Comparison of ENCODE assay signal across 8 cellular contexts in the genomic region with DNA sequence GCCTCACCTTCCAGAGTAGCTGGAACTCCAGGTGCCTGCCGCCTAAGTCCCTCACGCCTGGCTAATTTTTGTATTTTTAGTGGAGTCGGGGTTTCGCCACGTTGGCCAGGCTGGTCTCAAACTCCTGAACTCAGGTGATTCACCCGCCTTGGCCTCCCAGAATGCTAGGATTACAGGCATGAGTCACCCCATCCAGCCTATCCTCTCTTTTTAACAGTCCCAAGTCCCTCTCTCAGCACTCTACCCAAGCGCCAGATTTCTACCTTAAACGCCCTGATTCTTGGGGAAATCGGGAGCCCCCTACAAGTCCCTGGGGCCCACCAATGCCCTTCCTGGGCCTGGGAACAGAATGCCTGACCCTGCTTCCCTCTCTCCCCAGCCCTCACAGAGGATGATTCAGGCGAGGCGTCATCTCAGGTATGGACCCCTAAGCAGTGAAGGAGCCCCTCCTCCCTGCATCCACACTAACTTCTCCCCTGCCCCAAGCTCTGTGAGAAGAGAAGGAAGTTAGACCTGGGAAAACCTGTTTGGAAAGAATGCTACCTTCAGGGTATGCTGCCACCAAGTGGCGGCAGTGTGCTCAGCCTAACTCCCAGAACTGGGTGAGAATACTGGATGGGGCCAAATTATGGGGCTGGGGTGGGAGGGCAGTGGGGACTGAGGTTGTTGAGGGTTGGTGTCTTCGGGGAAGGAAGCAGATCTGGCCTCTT. TPM values are rescaled to one million over a fixed set of nuclear protein-coding genes. Genes with fewer than 3 reads are reported as not detected.
DNase-seq lines count a peak whose midpoint lies in the region; ATAC-seq and TF ChIP-seq lines count a peak whose summit lies in the region.

No MANE protein-coding gene starts in this region.

- H4K20me1 ChIP-seq in DND-41 (ENCODE audit: insufficient read depth, low read length): 0 out of 2 replicates have a peak, but pooled peaks cover 4% of the 10 kb centered on the region

- H2AFZ ChIP-seq in DND-41 (ENCODE audit: low read depth, low read length): no peak overlapping the region

- no peak overlapping the region for H3K4me2 ChIP-seq in DND-41 (ENCODE audit: insufficient read depth, low read length)

- H3K36me3 ChIP-seq in DND-41 (ENCODE audit: insufficient read depth, low read length) (no peaks in the 10 kb centered on the region), liver (ENCODE audit: control insufficient read depth in 4 of 4, insufficient read depth in 3 of 4, low read depth in 1 of 4, low read length in 3 of 4) (no peaks in the 10 kb centered on the region), tibial artery (no peaks in the 10 kb centered on the region)

- H3K9ac ChIP-seq in DND-41 (ENCODE audit: low read depth, low read length): no peak overlapping the region
- no peak overlapping the region for H3K9ac ChIP-seq in liver (ENCODE audit: low read depth in 1 of 2, low read length in 2 of 2)

- no peak for ATAC-seq in DND-41 (ENCODE audit: insufficient read depth, low read depth)
- no peak for ATAC-seq in GM18907 (IDR thresholded peaks at IDR 0.05; ENCODE audit: unreplicated experiment)

- H3K4me1 ChIP-seq in DND-41 (ENCODE audit: insufficient read depth, low read length): no peaks in the 10 kb centered on the region
- peaks cover 0 to 5% (median 0%) of the 10 kb centered on the region in 4 donors for H3K4me1 ChIP-seq in liver (ENCODE audit: control insufficient read depth in 4 of 4, insufficient read depth in 4 of 4, low read length in 3 of 4)
- H3K4me1 ChIP-seq in tibial artery: peaks cover 0 to 6% (median 2%) of the 10 kb centered on the region in 4 donors

- intact Hi-C loops in tibial artery (cut with DNase I; ENCODE audit: low total_unique reads): no loop called here

- no peak overlapping the region for H3K27ac ChIP-seq in DND-41 (ENCODE audit: low read length)
- H3K27ac ChIP-seq in liver (ENCODE audit: low read depth in 1 of 2, low read length in 2 of 2): no peak overlapping the region
- no peak overlapping the region for H3K27ac ChIP-seq in tibial artery

- TF ChIP-seq RAD21 in liver (IDR thresholded peaks at IDR 0.05): peak; percentile 65 to 79

- no peak for DNase-seq in DND-41
- DNase-seq in HS-5 (ENCODE audit: low read depth): peak; percentile 26
- DNase-seq in UCSD-AML1 (lab: John Stamatoyannopoulos, UW; ENCODE audit: unreplicated experiment): peak; percentile 25
- DNase-seq in tibial artery: no peak
- DNase-seq in T-helper 1 cell: no peak
- no peak for DNase-seq in COLO829 (ENCODE audit: low spot score)

- H3K4me3 ChIP-seq in DND-41 (ENCODE audit: low read depth in 1 of 2, low read length in 2 of 2): no peak overlapping the region
- no peak overlapping the region for H3K4me3 ChIP-seq in liver (ENCODE audit: low read depth in 1 of 3, low read length in 3 of 3)
- H3K4me3 ChIP-seq in tibial artery: no peak overlapping the region

- TF ChIP-seq CTCF in DND-41 (IDR thresholded peaks at IDR 0.05; ENCODE audit: borderline replicate concordance, extremely low read depth, low read length, poor library complexity, severe bottlenecking): peak; percentile 54
- peak; percentile 47 for TF ChIP-seq CTCF in liver (IDR thresholded peaks at IDR 0.05; ENCODE audit: low read depth, low read length, missing input control)
- TF ChIP-seq CTCF in tibial artery (IDR thresholded peaks at IDR 0.05): no peak

- 76% methylated on average over 13 of the region's 13 CpGs for whole genome bisulfite sequencing in liver

- no peaks in the 10 kb centered on the region for H3K79me2 ChIP-seq in DND-41 (ENCODE audit: insufficient read depth, low read length)

- no peaks in the 10 kb centered on the region for H3K9me3 ChIP-seq in DND-41 (ENCODE audit: insufficient read depth, low read length, severe bottlenecking)
- H3K9me3 ChIP-seq in liver (ENCODE audit: control insufficient read depth in 4 of 4, low read length in 3 of 4): no peaks in the 10 kb centered on the region
- H3K9me3 ChIP-seq in tibial artery: no peaks in the 10 kb centered on the region

- H3K27me3 ChIP-seq in DND-41 (ENCODE audit: insufficient read depth, low read length, poor library complexity) (no peaks in the 10 kb centered on the region), liver (ENCODE audit: control insufficient read depth in 4 of 4, insufficient read depth in 4 of 4, low read length in 3 of 4) (no peaks in the 10 kb centered on the region), tibial artery (peaks cover 0 to 48% of the 10 kb centered on the region in 2 donors)

TF ChIP-seq in liver, 16 proteins besides CTCF, POLR2A, EP300 and RAD21:
- no peak for TF ChIP-seq GABPA (IDR thresholded peaks at IDR 0.05 in 1 of 2, conservative IDR thresholded peaks at IDR 0.05 in 1 of 2)

RNA-seq across cellular contexts. Expression of a gene that starts 20.8 kb away (rescaled TPM):
- 1 to 10 TPM; 1.8 to 2.5 TPM for total RNA-seq in liver
- 1 to 10 TPM; 2.5 to 7.8 TPM for polyA plus RNA-seq in liver

RNA-seq across cellular contexts. Expression of a gene that starts 26.1 kb away (rescaled TPM):
- 1 to 10 TPM in 1 of 2 donors, under 1 TPM in 1; 0.28 to 2.5 TPM for total RNA-seq in liver
- 1 to 10 TPM in 1 of 2 donors, under 1 TPM in 1; 0.31 to 2.5 TPM for polyA plus RNA-seq in liver

RNA-seq across cellular contexts. Expression of a gene that starts 26.2 kb away (rescaled TPM):
- 10 to 100 TPM in 1 of 2 donors, 1 to 10 TPM in 1; 7.7 to 12.7 TPM for total RNA-seq in liver
- polyA plus RNA-seq in liver: 10 to 100 TPM in 1 of 2 donors, 1 to 10 TPM in 1; 8.4 to 11.3 TPM

RNA-seq across cellular contexts. Expression of a gene that starts 38.3 kb away (rescaled TPM):
- total RNA-seq in liver: 10 to 100 TPM in 1 of 2 donors, 1 to 10 TPM in 1; 9.2 to 12.7 TPM
- 10 to 100 TPM in 1 of 2 donors, 1 to 10 TPM in 1; 6.5 to 11.4 TPM for polyA plus RNA-seq in liver

RNA-seq across cellular contexts. Expression of a gene that starts 55.1 kb away (rescaled TPM):
- total RNA-seq in liver: 100 to 1,000 TPM in 1 of 2 donors, 10 to 100 TPM in 1; 22.8 to 194 TPM
- polyA plus RNA-seq in liver: 100 to 1,000 TPM in 1 of 2 donors, 10 to 100 TPM in 1; 94.9 to 331 TPM

Comparison
In these comparisons a context has a peak if more than half of its experiments do, and no peak if none do; other contexts are left out.
1. DNase-seq: peak in HS-5 (single experiment) and UCSD-AML1 (single experiment); none in DND-41 (single experiment), tibial artery (0 of 2), T-helper 1 cell (0 of 5) and COLO829 (single experiment).
2. CTCF ChIP-seq: peak in DND-41 (single experiment) and liver (single experiment); none in tibial artery (0 of 2).